Comparison of ENCODE assay signal across 20 cellular contexts in genomic region chr3:186081678-186082077, GRCh38.
"Had no signal": no experiment of that assay in that cellular context is flagged by ENCODE, and none has a peak within 500 bp of the region (broad histone marks: within the 10 kb centered on the region; RNA-seq: fewer than 3 reads in every experiment).

No MANE protein-coding gene starts in this region.

- H3K27ac ChIP-seq: SJSA1 had no signal

- H3K9me3 ChIP-seq: SJSA1, SK-N-SH had no signal

- H3K27me3 ChIP-seq: SJSA1 had no signal

- DNase-seq: KBM-7, NCI-H1092 treated with DMSO at 0.1 percent for 48 hours, NCI-H1436, NCI-H187, NCI-H2029, NCI-H2081 treated with DMSO at 0.1 percent for 48 hours, NCI-H2171, NCI-H226, NCI-H446, NCI-H510A, NCI-H524 treated with DMSO at 0.1 percent for 48 hours, NCI-H69, NCI-H774, Right ventricle myocardium superior, RPMI8226, SIG-M5, SK-N-SH, SW 1271 had no signal

- H3K9me2 ChIP-seq: SK-N-SH had no signal

- H3K4me3 ChIP-seq: SJSA1 had no signal

- H3K4me2 ChIP-seq: SK-N-SH had no signal

- H3K4me1 ChIP-seq: SJSA1 had no signal

- H3K9ac ChIP-seq: SK-N-SH had no signal

- FAIRE-seq: RCC 7860 had no signal
